Comparison of ENCODE assay signal across 1 cellular context in the genomic region with DNA sequence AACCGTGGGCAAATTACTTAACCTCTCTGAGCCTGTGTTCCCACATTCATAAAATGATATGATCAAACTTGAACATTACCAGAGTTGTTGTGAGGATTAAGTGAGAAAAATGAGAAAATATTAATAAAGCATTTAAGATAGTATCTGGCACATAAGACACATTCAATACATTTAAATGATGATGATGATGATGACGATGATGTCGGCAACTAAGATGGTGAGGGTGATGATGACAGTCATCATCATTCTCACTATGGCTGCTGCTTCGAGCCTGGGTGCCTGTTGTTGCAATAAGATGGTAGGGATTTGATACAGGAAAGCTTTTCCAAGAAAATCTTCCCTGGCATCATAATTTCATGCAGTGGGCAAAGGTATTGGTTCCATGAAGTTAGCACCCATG.
A peak's percentile ranks its signal among the peaks of the same experiment; 100 is the strongest.
TF ChIP-seq lines count a peak whose summit lies in the region.

No MANE protein-coding gene starts in this region.

TF ChIP-seq in HepG2, 621 proteins besides CTCF, POLR2A, EP300 and RAD21:
- TF ChIP-seq ZNF121 (CRISPR knock-in tag; IDR thresholded peaks at IDR 0.05) (no peak), CREB1 (IDR thresholded peaks at IDR 0.05) (peak; percentile 52), CREB1 (CRISPR knock-in tag; IDR thresholded peaks at IDR 0.05) (no peak)
